ENCODE assay signal across 25 cellular contexts in genomic region chr6:22904413-22904812, GRCh38.
DNase-seq lines count a peak whose midpoint lies in the region; ATAC-seq and TF ChIP-seq lines count a peak whose summit lies in the region.
"Had no signal": no experiment of that assay in that cellular context is flagged by ENCODE, and none has a peak within 500 bp of the region (broad histone marks: within the 10 kb centered on the region; RNA-seq: fewer than 3 reads in every experiment).

No MANE protein-coding gene starts in this region.

- intact Hi-C loops in left ventricle myocardium superior (cut with micrococcal nuclease) = no loop called here

- TF ChIP-seq RAD21 in Ishikawa (IDR thresholded peaks at IDR 0.05; ENCODE audit: low read depth) = no peak

- DNase-seq in COLO829 (ENCODE audit: low spot score) (peak; percentile 95), NCI-H748 (lab: John Stamatoyannopoulos, UW; ENCODE audit: unreplicated experiment) (peak; percentile 83), epithelial cell of esophagus (ENCODE audit: low read depth) (peak; percentile 15), left ventricle myocardium superior (no peak), T1000 (lab: John Stamatoyannopoulos, UW) (no peak)
- DNase-seq: activated CD8-positive, alpha-beta T cell treated with anti-CD3 and anti-CD28 coated beads for 36 hours; activated naive CD4-positive, alpha-beta T cell treated with Interleukin-2 at 50 U/mL for 16 hours; activated T-cell treated with anti-CD3 and anti-CD28 coated beads, Interleukin-2, amount 50 U/mL, for 24 hours; amniotic stem cell; erythroblast; gastrocnemius medialis; GDM1; GOT3; Kasumi-1; NCI-H1092 treated with DMSO at 0.1 percent for 48 hours; NCI-H510A; RPMI8226; SK-N-SH; stimulated activated CD4-positive, alpha-beta T cell treated with anti-CD3 and anti-CD28 coated beads, Interleukin-2, amount 100 ng/mL, for 24 hours; stimulated activated naive CD4-positive, alpha-beta T cell had no signal

- ATAC-seq in left ventricle myocardium superior (no peak), HG02973 (IDR thresholded peaks at IDR 0.05; ENCODE audit: unreplicated experiment) (no peak), HG02763 (IDR thresholded peaks at IDR 0.05; ENCODE audit: unreplicated experiment) (no peak)
- ATAC-seq: activated CD8-positive, alpha-beta T cell treated with anti-CD3 and anti-CD28 coated beads for 36 hours; gastrocnemius medialis; natural killer cell treated with Interleukin-12 subunit alpha and Interleukin-12 subunit beta and Interleukin-15 and Interleukin-18, amount 100 ng/mL, for 72 hours had no signal

- no peak overlapping the region for H3K4me3 ChIP-seq in epithelial cell of esophagus (ENCODE audit: low read length)
- H3K4me3 ChIP-seq: cardiac muscle cell, gastrocnemius medialis had no signal

- TF ChIP-seq CTCF in epithelial cell of esophagus (IDR thresholded peaks at IDR 0.05; ENCODE audit: insufficient read depth, low read depth, low read length, missing control alignments) = no peak

- TF ChIP-seq EP300 in Ishikawa (IDR thresholded peaks at IDR 0.05; ENCODE audit: borderline replicate concordance) = peak; percentile 41; the same call in 1 of the 2 replicates

TF ChIP-seq in Ishikawa, 13 proteins besides CTCF, POLR2A, EP300 and RAD21:
- TF ChIP-seq TCF12 (IDR thresholded peaks at IDR 0.05; ENCODE audit: low read depth) (0 out of 2 replicates have a peak, but pooled peaks have one; percentile 35), TAF1 (IDR thresholded peaks at IDR 0.05; ENCODE audit: low read depth) (no peak), NFIC (IDR thresholded peaks at IDR 0.05) (no peak), TEAD4 (IDR thresholded peaks at IDR 0.05) (no peak), CEBPB (IDR thresholded peaks at IDR 0.05) (0 out of 2 replicates have a peak, but pooled peaks have one; percentile 16)

Comparison
In these comparisons a context has a peak if more than half of its experiments do, and no peak if none do; other contexts are left out.
1. DNase-seq: peak in COLO829 (single experiment), NCI-H748 (single experiment) and epithelial cell of esophagus (single experiment); none in left ventricle myocardium superior (single experiment) and T1000 (single experiment).